Comparison of ENCODE assay signal across 7 cellular contexts in genomic region chr4:86939123-86939522, GRCh38. TPM values are rescaled to one million over a fixed set of nuclear protein-coding genes. Genes with fewer than 3 reads are reported as not detected.
DNase-seq lines count a peak whose midpoint lies in the region; ATAC-seq and TF ChIP-seq lines count a peak whose summit lies in the region.

No MANE protein-coding gene starts in this region.

- no peak for ATAC-seq in T-cell (replicated peaks in 1 of 4)
- no peak for ATAC-seq in stimulated activated memory B cell treated with anti-CD40 and anti-IgM and Interleukin-4, amounts not matched to agents 10 μg/mL and 1 μg/mL and 100 μg/mL, for 72 hours
- ATAC-seq in HG02571 (IDR thresholded peaks at IDR 0.05; ENCODE audit: unreplicated experiment): no peak

- H3K4me3 ChIP-seq in HUES6 (ENCODE audit: low read depth, low read length): peak overlapping the region; percentile 4; the same call in 1 of the 2 replicates
- no peak overlapping the region for H3K4me3 ChIP-seq in fibroblast of villous mesenchyme (ENCODE audit: low read depth, low read length)

- peak overlapping the region; percentile 62 to 82 (median 68) for H3K4me3 Mint-ChIP-seq in T-cell
- H3K4me3 Mint-ChIP-seq in stimulated activated memory B cell treated with anti-CD40 and anti-IgM and Interleukin-4, amounts not matched to agents 10 μg/mL and 1 μg/mL and 100 μg/mL, for 72 hours: peak overlapping the region; percentile 40

- no peak overlapping the region for H3K9ac ChIP-seq in HUES6 (ENCODE audit: low read length)

- peak overlapping the region; percentile 87 to 94 for H3K27ac Mint-ChIP-seq in T-cell
- peak overlapping the region; percentile 69 for H3K27ac Mint-ChIP-seq in stimulated activated memory B cell treated with anti-CD40 and anti-IgM and Interleukin-4, amounts not matched to agents 10 μg/mL and 1 μg/mL and 100 μg/mL, for 72 hours

- H3K9me3 Mint-ChIP-seq in T-cell: no peaks in the 10 kb centered on the region
- H3K9me3 Mint-ChIP-seq in stimulated activated memory B cell treated with anti-CD40 and anti-IgM and Interleukin-4, amounts not matched to agents 10 μg/mL and 1 μg/mL and 100 μg/mL, for 72 hours: no peaks in the 10 kb centered on the region

- CTCF ChIA-PET in T-cell (lab: Charles Lee): interaction anchor here (0.5 to 1.0 kb wide), 5 partner anchors 15 to 280 kb away, joined by 3 to 7 read pairs (median 3); no protein-coding TSS in a partner anchor

- peak overlapping the region; percentile 13; the same call in 1 of the 2 replicates for H3K27ac ChIP-seq in HUES6 (ENCODE audit: low read depth, low read length)

- POLR2A ChIA-PET in T-cell (lab: Charles Lee): interaction anchor here in 1 of 2 donors (1.0 kb wide), 1 partner anchor 67 kb away, joined by 7 read pairs; no protein-coding TSS in a partner anchor

- peaks cover 37% of the 10 kb centered on the region for H3K4me1 ChIP-seq in HUES6 (ENCODE audit: control insufficient read depth, insufficient read depth, low read length)

- peak in 2 of 34 experiments; percentile 15 to 16 for DNase-seq in T-cell
- peak; percentile 21 for DNase-seq in fibroblast of villous mesenchyme (ENCODE audit: low read depth)
- DNase-seq in effector CD4-positive, alpha-beta T cell: no peak
- DNase-seq in NCI-H1105 (lab: John Stamatoyannopoulos, UW): no peak

- H3K9me3 ChIP-seq in HUES6 (ENCODE audit: control insufficient read depth, insufficient read depth, low read depth, low read length): no peaks in the 10 kb centered on the region

- no peaks in the 10 kb centered on the region for H3K27me3 Mint-ChIP-seq in T-cell
- no peaks in the 10 kb centered on the region for H3K27me3 Mint-ChIP-seq in stimulated activated memory B cell treated with anti-CD40 and anti-IgM and Interleukin-4, amounts not matched to agents 10 μg/mL and 1 μg/mL and 100 μg/mL, for 72 hours

- H3K36me3 Mint-ChIP-seq in T-cell: peaks cover 4% of the 10 kb centered on the region
- no peaks in the 10 kb centered on the region for H3K36me3 Mint-ChIP-seq in stimulated activated memory B cell treated with anti-CD40 and anti-IgM and Interleukin-4, amounts not matched to agents 10 μg/mL and 1 μg/mL and 100 μg/mL, for 72 hours

- H3K27me3 ChIP-seq in HUES6 (ENCODE audit: control insufficient read depth, insufficient read depth, low read length): no peaks in the 10 kb centered on the region

- H3K4me1 Mint-ChIP-seq in T-cell: peaks cover 66 to 75% (median 72%) of the 10 kb centered on the region in 3 donors
- peaks cover 65% of the 10 kb centered on the region for H3K4me1 Mint-ChIP-seq in stimulated activated memory B cell treated with anti-CD40 and anti-IgM and Interleukin-4, amounts not matched to agents 10 μg/mL and 1 μg/mL and 100 μg/mL, for 72 hours

- H3K36me3 ChIP-seq in HUES6 (ENCODE audit: control insufficient read depth, insufficient read depth, low read length): no peaks in the 10 kb centered on the region

- TF ChIP-seq CTCF in fibroblast of villous mesenchyme (IDR thresholded peaks at IDR 0.05; ENCODE audit: insufficient read depth, low read depth, low read length): no peak

RNA-seq across cellular contexts. Expression of gene AFF1, which starts 4.3 kb away (rescaled TPM):
- total RNA-seq in T-cell (100 to 1,000 TPM in 2 of 5 donors, 10 to 100 TPM in 3; 65.3 to 112 (median 93.4) TPM), fibroblast of villous mesenchyme (19.0 and 34.1 TPM in 2 replicates)

RNA-seq across cellular contexts. Expression of gene C4orf36, which starts 46.9 kb away (rescaled TPM):
- total RNA-seq in T-cell (under 1 TPM in 1 of 5 donors, not detected in 4; 0.79 TPM), fibroblast of villous mesenchyme (0.64 and 1.3 TPM in 2 replicates)
